In genomic region chr1:36382669-36383068, GRCh38 we compare ENCODE assay signal across 24 cellular contexts. TPM values are rescaled to one million over a fixed set of nuclear protein-coding genes. Genes with fewer than 3 reads are reported as not detected.
DNase-seq lines count a peak whose midpoint lies in the region; ATAC-seq and TF ChIP-seq lines count a peak whose summit lies in the region.
"Had no signal": no experiment of that assay in that cellular context is flagged by ENCODE, and none has a peak within 500 bp of the region (broad histone marks: within the 10 kb centered on the region; RNA-seq: fewer than 3 reads in every experiment).

No MANE protein-coding gene starts in this region.

- H3K27me3 Mint-ChIP-seq in activated T-helper 17 cell treated with anti-CD3 and anti-CD28 coated beads, Interleukin-2, amount 50 U/mL, for 72 hours, result no peaks in the 10 kb centered on the region
- H3K27me3 Mint-ChIP-seq in naive thymus-derived CD4-positive, alpha-beta T cell, result no peaks in the 10 kb centered on the region
- H3K27me3 Mint-ChIP-seq in type B pancreatic cell, result no peaks in the 10 kb centered on the region

- no peak overlapping the region for H3K4me3 Mint-ChIP-seq in activated T-helper 17 cell treated with anti-CD3 and anti-CD28 coated beads, Interleukin-2, amount 50 U/mL, for 72 hours
- peak overlapping the region in 2 of 10 donors; percentile 85 to 94 for H3K4me3 Mint-ChIP-seq in naive thymus-derived CD4-positive, alpha-beta T cell
- no peak overlapping the region for H3K4me3 Mint-ChIP-seq in type B pancreatic cell

- H3K36me3 ChIP-seq in left ventricle myocardium inferior, result no peaks in the 10 kb centered on the region
- H3K36me3 ChIP-seq in right atrium auricular region, result no peaks in the 10 kb centered on the region
- peaks cover 0 to 7% (median 0%) of the 10 kb centered on the region in 3 experiments for H3K36me3 ChIP-seq in naive thymus-derived CD4-positive, alpha-beta T cell (ENCODE audit: control insufficient read depth in 2 of 3, insufficient read depth in 3 of 3, low read length in 3 of 3)
- H3K36me3 ChIP-seq: left lung, prostate gland had no signal

- H3K36me3 Mint-ChIP-seq in activated T-helper 17 cell treated with anti-CD3 and anti-CD28 coated beads, Interleukin-2, amount 50 U/mL, for 72 hours (ENCODE audit: low read depth), result peaks cover 34% of the 10 kb centered on the region
- H3K36me3 Mint-ChIP-seq in naive thymus-derived CD4-positive, alpha-beta T cell, result peaks cover 0 to 11% (median 4%) of the 10 kb centered on the region in 5 donors
- H3K36me3 Mint-ChIP-seq in type B pancreatic cell, result no peaks in the 10 kb centered on the region

- ATAC-seq in activated T-helper 17 cell treated with anti-CD3 and anti-CD28 coated beads, Interleukin-2, amount 50 U/mL, for 72 hours (replicated peaks), result no peak
- ATAC-seq in naive thymus-derived CD4-positive, alpha-beta T cell, result no peak
- no peak for ATAC-seq in GM18519 (IDR thresholded peaks at IDR 0.05; ENCODE audit: low FRiP score, unreplicated experiment)
- ATAC-seq: A549; left lung; stimulated activated naive CD8-positive, alpha-beta T cell treated with anti-CD3 and anti-CD28 coated beads, Interleukin-15, Interleukin-2, amounts not matched to agents 100 U/mL and 50 U/mL, for 24 hours had no signal

- H3K27me3 ChIP-seq in left ventricle myocardium inferior (ENCODE audit: low read depth) (no peaks in the 10 kb centered on the region), right atrium auricular region (no peaks in the 10 kb centered on the region)
- H3K27me3 ChIP-seq in naive thymus-derived CD4-positive, alpha-beta T cell (ENCODE audit: control insufficient read depth in 2 of 2, insufficient read depth in 2 of 2, low read length in 2 of 2), result no peaks in the 10 kb centered on the region
- H3K27me3 ChIP-seq: left lung, SJSA1, upper lobe of left lung had no signal

- POLR2A ChIA-PET in naive thymus-derived CD4-positive, alpha-beta T cell (lab: Charles Lee), result interaction anchor here (4.0 kb wide), 1 partner anchor 16 kb away, joined by 32 read pairs; the partner anchor contains the start of gene LSM10

- CTCF ChIA-PET in naive thymus-derived CD4-positive, alpha-beta T cell (lab: Charles Lee), result interaction anchor here (0.6 to 5.6 kb wide), 3 partner anchors 14 to 1062 kb away, joined by 3 to 48 read pairs (median 38); no protein-coding TSS in a partner anchor

- TF ChIP-seq CTCF in left ventricle myocardium inferior (IDR thresholded peaks at IDR 0.05; ENCODE audit: borderline replicate concordance), result no peak
- no peak for TF ChIP-seq CTCF in right atrium auricular region (IDR thresholded peaks at IDR 0.05)
- TF ChIP-seq CTCF in type B pancreatic cell (conservative IDR thresholded peaks at IDR 0.05), result no peak

- H3K27ac ChIP-seq in left ventricle myocardium inferior (replicated peaks) (peak overlapping the region; percentile 61), right atrium auricular region (peak overlapping the region in 1 of 2 donors; percentile 35)
- H3K27ac ChIP-seq in naive thymus-derived CD4-positive, alpha-beta T cell (ENCODE audit: low read depth, low read length), result no peak overlapping the region
- H3K27ac ChIP-seq: left lung, PC-9, prostate gland, SJSA1 had no signal

- intact Hi-C loops in left ventricle myocardium inferior (cut with micrococcal nuclease), result no loop called here
- intact Hi-C loops in naive thymus-derived CD4-positive, alpha-beta T cell (cut with micrococcal nuclease), result loop anchor here in 1 of 2 donors (2.0 kb wide), 1 partner anchor 14 kb away; the partner anchor contains the start of gene LSM10

- H3K4me3 ChIP-seq in left ventricle myocardium inferior (no peak overlapping the region), right atrium auricular region (no peak overlapping the region)
- no peak overlapping the region for H3K4me3 ChIP-seq in naive thymus-derived CD4-positive, alpha-beta T cell (ENCODE audit: low read length)
- H3K4me3 ChIP-seq: A549, left lung, PC-9, prostate gland, SJSA1, smooth muscle cell, upper lobe of left lung had no signal

- H3K27ac Mint-ChIP-seq in activated T-helper 17 cell treated with anti-CD3 and anti-CD28 coated beads, Interleukin-2, amount 50 U/mL, for 72 hours, result peak overlapping the region; percentile 92
- peak overlapping the region in 5 of 9 donors; percentile 10 to 72 (median 53) for H3K27ac Mint-ChIP-seq in naive thymus-derived CD4-positive, alpha-beta T cell
- peak overlapping the region; percentile 54 for H3K27ac Mint-ChIP-seq in type B pancreatic cell

- H3K9me3 ChIP-seq in left ventricle myocardium inferior (replicated peaks) (no peaks in the 10 kb centered on the region), right atrium auricular region (no peaks in the 10 kb centered on the region)
- no peaks in the 10 kb centered on the region for H3K9me3 ChIP-seq in naive thymus-derived CD4-positive, alpha-beta T cell (ENCODE audit: control insufficient read depth in 2 of 3, low read length in 3 of 3)
- H3K9me3 ChIP-seq: A549, left lung, prostate gland, SJSA1, upper lobe of left lung had no signal

- DNase-seq in left ventricle myocardium inferior (no peak), right atrium auricular region (ENCODE audit: low spot score) (no peak), type B pancreatic cell (ENCODE audit: extremely low spot score, unreplicated experiment) (no peak), RKO (ENCODE audit: low spot score) (no peak), SKM-1 (lab: John Stamatoyannopoulos, UW; ENCODE audit: unreplicated experiment) (no peak)
- no peak for DNase-seq in naive thymus-derived CD4-positive, alpha-beta T cell
- DNase-seq: activated CD4-positive, alpha-beta T cell treated with anti-CD3 and anti-CD28 coated beads, Interleukin-2, amount 50 U/mL, for 4 hours; activated gamma-delta T cell treated with Interleukin-2 at 50 U/mL for 16 hours; C1 segment of cervical spinal cord; left lung; NCI-H1092 treated with DMSO at 0.1 percent for 48 hours; NCI-H2029 treated with DMSO at 0.1 percent for 48 hours; NCI-H345; NCI-H82; PC-9; stimulated activated CD4-positive, alpha-beta T cell treated with anti-CD3 and anti-CD28 coated beads, Interleukin-2, amount 100 ng/mL, for 48 hours; stimulated activated naive CD8-positive, alpha-beta T cell treated with anti-CD3 and anti-CD28 coated beads, Interleukin-15, Interleukin-2, amounts not matched to agents 100 U/mL and 50 U/mL, for 24 hours; upper lobe of left lung had no signal

- H3K4me1 ChIP-seq in left ventricle myocardium inferior (peaks cover 93% of the 10 kb centered on the region), right atrium auricular region (peaks cover 0 to 69% of the 10 kb centered on the region in 2 donors)
- H3K4me1 ChIP-seq in naive thymus-derived CD4-positive, alpha-beta T cell (ENCODE audit: control insufficient read depth in 2 of 2, insufficient read depth in 2 of 2, low read length in 2 of 2), result peaks cover 29 to 42% of the 10 kb centered on the region in 2 donors

- H3K9me3 Mint-ChIP-seq in activated T-helper 17 cell treated with anti-CD3 and anti-CD28 coated beads, Interleukin-2, amount 50 U/mL, for 72 hours, result no peaks in the 10 kb centered on the region
- H3K9me3 Mint-ChIP-seq in naive thymus-derived CD4-positive, alpha-beta T cell, result peaks cover 0 to 2% (median 0%) of the 10 kb centered on the region in 11 donors
- H3K9me3 Mint-ChIP-seq in type B pancreatic cell, result no peaks in the 10 kb centered on the region

- H3K4me1 Mint-ChIP-seq in activated T-helper 17 cell treated with anti-CD3 and anti-CD28 coated beads, Interleukin-2, amount 50 U/mL, for 72 hours, result peaks cover 45% of the 10 kb centered on the region
- peaks cover 63 to 89% (median 83%) of the 10 kb centered on the region in 7 donors for H3K4me1 Mint-ChIP-seq in naive thymus-derived CD4-positive, alpha-beta T cell
- H3K4me1 Mint-ChIP-seq in type B pancreatic cell (ENCODE audit: unreplicated experiment), result peaks cover 52% of the 10 kb centered on the region

RNA-seq across cellular contexts. Expression of gene STK40, which starts 3.1 kb away (rescaled TPM):
- total RNA-seq in left ventricle myocardium inferior (69.8 TPM), right atrium auricular region (10 to 100 TPM; 50.5 to 74.7 TPM), type B pancreatic cell (ENCODE audit: low replicate concordance) (58.5 and 59.5 TPM in 2 replicates)
- total RNA-seq in activated T-helper 17 cell treated with anti-CD3 and anti-CD28 coated beads, Interleukin-2, amount 50 U/mL, for 72 hours, result 10 to 100 TPM; 44.1 to 56.8 TPM
- 10 to 100 TPM; 27.6 to 56.8 (median 48.2) TPM for total RNA-seq in naive thymus-derived CD4-positive, alpha-beta T cell
- 10 to 100 TPM; 28.0 to 43.1 TPM for polyA plus RNA-seq in naive thymus-derived CD4-positive, alpha-beta T cell

RNA-seq across cellular contexts. Expression of gene LSM10, which starts 15.0 kb away (rescaled TPM):
- 53.6 TPM for total RNA-seq in left ventricle myocardium inferior
- total RNA-seq in right atrium auricular region, result 10 to 100 TPM; 55.3 to 59.9 TPM
- 10 to 100 TPM; 24.6 to 59.6 TPM for total RNA-seq in activated T-helper 17 cell treated with anti-CD3 and anti-CD28 coated beads, Interleukin-2, amount 50 U/mL, for 72 hours
- total RNA-seq in naive thymus-derived CD4-positive, alpha-beta T cell, result 10 to 100 TPM; 21.9 to 49.7 (median 35.7) TPM
- polyA plus RNA-seq in naive thymus-derived CD4-positive, alpha-beta T cell, result 100 to 1,000 TPM; 106 to 144 TPM
- 32.3 and 36.4 TPM in 2 replicates for total RNA-seq in type B pancreatic cell (ENCODE audit: low replicate concordance)

RNA-seq across cellular contexts. Expression of gene EVA1B, which starts 59.2 kb away (rescaled TPM):
- total RNA-seq in left ventricle myocardium inferior (10.6 TPM), right atrium auricular region (10 to 100 TPM; 24.6 to 45.8 TPM), type B pancreatic cell (ENCODE audit: low replicate concordance) (23.3 and 39.5 TPM in 2 replicates)
- total RNA-seq in activated T-helper 17 cell treated with anti-CD3 and anti-CD28 coated beads, Interleukin-2, amount 50 U/mL, for 72 hours, result 1 to 10 TPM; 2.5 to 5.6 TPM
- 10 to 100 TPM in 1 of 5 experiments, 1 to 10 TPM in 4; 1.5 to 12.5 (median 2.2) TPM for total RNA-seq in naive thymus-derived CD4-positive, alpha-beta T cell
- under 1 TPM; 0.43 to 0.66 TPM for polyA plus RNA-seq in naive thymus-derived CD4-positive, alpha-beta T cell
